19 cellular contexts compared by ENCODE assay signal in the genomic region with DNA sequence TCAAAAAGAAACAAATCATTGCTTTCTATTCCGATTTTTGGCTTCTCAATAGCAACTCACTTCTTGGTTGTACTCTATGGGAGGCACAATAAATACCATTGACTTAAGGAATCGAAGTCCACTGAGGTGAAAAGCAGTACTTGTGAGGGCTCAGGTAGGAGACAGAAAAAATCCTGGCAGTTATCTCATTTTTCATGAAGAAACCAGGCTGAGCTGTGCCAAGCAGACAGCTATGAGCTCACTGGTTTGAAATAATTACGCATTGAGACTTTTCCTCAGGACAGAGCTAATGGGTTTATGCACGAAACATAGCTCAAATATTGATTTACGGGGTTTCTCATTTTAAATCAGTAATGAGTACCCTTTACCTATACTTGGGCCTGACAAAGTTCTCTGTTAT. TPM values are rescaled to one million over a fixed set of nuclear protein-coding genes. Genes with fewer than 3 reads are reported as not detected.
DNase-seq lines count a peak whose midpoint lies in the region; ATAC-seq and TF ChIP-seq lines count a peak whose summit lies in the region.
"Had no signal": no experiment of that assay in that cellular context is flagged by ENCODE, and none has a peak within 500 bp of the region (broad histone marks: within the 10 kb centered on the region; RNA-seq: fewer than 3 reads in every experiment).

No MANE protein-coding gene starts in this region.

- H3K27ac Mint-ChIP-seq in activated T-cell treated with anti-CD3 and anti-CD28 coated beads, Interleukin-2, amount 50 U/mL, for 72 hours, result no peak overlapping the region
- H3K27ac Mint-ChIP-seq: CD8-positive, alpha-beta T cell; GM23338 had no signal

- no peaks in the 10 kb centered on the region for H3K79me2 ChIP-seq in trophoblast cell (ENCODE audit: control insufficient read depth, insufficient read depth, low read length, poor library complexity)

- H3K4me3 Mint-ChIP-seq in activated T-cell treated with anti-CD3 and anti-CD28 coated beads, Interleukin-2, amount 50 U/mL, for 72 hours, result no peak overlapping the region
- H3K4me3 Mint-ChIP-seq: CD8-positive, alpha-beta T cell; GM23338 had no signal

- DNase-seq in heart left ventricle (no peak), left ventricle myocardium superior (no peak), dorsolateral prefrontal cortex (no peak), midbrain (lab: John Stamatoyannopoulos, UW) (peak; percentile 72), trophoblast cell (no peak), NCI-H345 (lab: John Stamatoyannopoulos, UW) (no peak)
- no peak for DNase-seq in activated T-cell treated with anti-CD3 and anti-CD28 coated beads, Interleukin-2, amount 50 U/mL, for 72 hours
- DNase-seq: CD8-positive, alpha-beta T cell; DMS79 treated with DMSO at 0.1 percent for 48 hours; KG1; NCI-H1436 treated with DMSO at 0.1 percent for 48 hours; NCI-H2029 treated with DMSO at 0.1 percent for 48 hours; NCI-H2171 treated with DMSO at 0.1 percent for 48 hours; NCI-H510A treated with DMSO at 0.1 percent for 48 hours; SHP77 treated with DMSO at 0.1 percent for 48 hours had no signal

- H2BK120ac ChIP-seq in trophoblast cell (ENCODE audit: insufficient read depth, low read length, poor library complexity), result no peak overlapping the region

- H3K18ac ChIP-seq in trophoblast cell (ENCODE audit: low read length), result no peak overlapping the region

- no peak overlapping the region for H3K4me2 ChIP-seq in trophoblast cell (ENCODE audit: low read length)
- H3K4me2 ChIP-seq: BLaER1, GM23338 had no signal

- ATAC-seq in heart left ventricle (peak in 1 of 4 donors; percentile 21), left ventricle myocardium superior (no peak)
- ATAC-seq in activated T-cell treated with anti-CD3 and anti-CD28 coated beads, Interleukin-2, amount 50 U/mL, for 72 hours (replicated peaks in 1 of 2), result no peak
- ATAC-seq: CD8-positive, alpha-beta T cell; GM23338; Panc1 had no signal

- H3K23ac ChIP-seq in trophoblast cell (ENCODE audit: low read length), result no peak overlapping the region

- H3K4me3 ChIP-seq in heart left ventricle, result peak overlapping the region in 3 of 12 donors; percentile 0 to 31 (median 6)
- peak overlapping the region in 50 of 59 donors; percentile 2 to 52 (median 22) for H3K4me3 ChIP-seq in dorsolateral prefrontal cortex
- no peak overlapping the region for H3K4me3 ChIP-seq in trophoblast cell (ENCODE audit: low read depth, low read length)
- H3K4me3 ChIP-seq: BLaER1, GM23338 had no signal

- H3K36me3 ChIP-seq in heart left ventricle (no peaks in the 10 kb centered on the region), trophoblast cell (ENCODE audit: control insufficient read depth in 1 of 2, insufficient read depth in 2 of 2, low read length in 2 of 2) (no peaks in the 10 kb centered on the region)
- H3K36me3 ChIP-seq: BLaER1 had no signal

- no peak overlapping the region for H4K91ac ChIP-seq in trophoblast cell (ENCODE audit: low read depth, low read length)

- H3K9me3 ChIP-seq in heart left ventricle, result no peaks in the 10 kb centered on the region
- no peaks in the 10 kb centered on the region for H3K9me3 ChIP-seq in trophoblast cell (ENCODE audit: insufficient read depth, low read depth, low read length)
- H3K9me3 ChIP-seq: BLaER1 had no signal

- H3K9ac ChIP-seq in trophoblast cell (ENCODE audit: low read length), result no peak overlapping the region
- H3K9ac ChIP-seq: BLaER1 had no signal

- H3K4me1 ChIP-seq in heart left ventricle (peaks cover 0 to 50% (median 16%) of the 10 kb centered on the region in 12 donors), trophoblast cell (ENCODE audit: control insufficient read depth in 1 of 2, insufficient read depth in 2 of 2, low read length in 2 of 2) (no peaks in the 10 kb centered on the region)
- H3K4me1 ChIP-seq: BLaER1 had no signal

- no peak overlapping the region for H4K12ac ChIP-seq in trophoblast cell (ENCODE audit: low read depth, low read length)

- no peaks in the 10 kb centered on the region for H3K9me3 Mint-ChIP-seq in activated T-cell treated with anti-CD3 and anti-CD28 coated beads, Interleukin-2, amount 50 U/mL, for 72 hours
- H3K9me3 Mint-ChIP-seq: CD8-positive, alpha-beta T cell; GM23338 had no signal

- H2BK12ac ChIP-seq in trophoblast cell (ENCODE audit: low read length), result no peak overlapping the region

- WGBS in heart left ventricle, 4 donors, result 76 to 88% (median 80%) methylated on average over 5 of the region's 5 CpGs
- no CpG with 5 or more reads among the region's 5 CpGs for WGBS in trophoblast cell (ENCODE audit: extremely low coverage, insufficient coverage, insufficient read length)

- H3K27me3 Mint-ChIP-seq in activated T-cell treated with anti-CD3 and anti-CD28 coated beads, Interleukin-2, amount 50 U/mL, for 72 hours (ENCODE audit: low read depth), result peaks cover 35% of the 10 kb centered on the region

- H3K14ac ChIP-seq in trophoblast cell (ENCODE audit: low read length), result no peak overlapping the region

- no peak overlapping the region for H2AFZ ChIP-seq in trophoblast cell (ENCODE audit: insufficient read depth, low read length, poor library complexity)
- H2AFZ ChIP-seq: GM23338 had no signal

- H3K4me1 Mint-ChIP-seq in activated T-cell treated with anti-CD3 and anti-CD28 coated beads, Interleukin-2, amount 50 U/mL, for 72 hours (ENCODE audit: low read depth), result no peaks in the 10 kb centered on the region

- H3K4ac ChIP-seq in trophoblast cell (ENCODE audit: low read depth, low read length), result no peak overlapping the region

- intact Hi-C loops in heart left ventricle (cut with DNase I) (no loop called here), left ventricle myocardium superior (cut with micrococcal nuclease) (no loop called here), dorsolateral prefrontal cortex (cut with DNase I) (no loop called here)

- H4K8ac ChIP-seq in trophoblast cell (ENCODE audit: low read depth, low read length), result no peak overlapping the region

- no peak overlapping the region for H2BK5ac ChIP-seq in trophoblast cell (ENCODE audit: low read depth, low read length, poor library complexity)

- no peak for TF ChIP-seq CTCF in heart left ventricle (IDR thresholded peaks at IDR 0.05)
- TF ChIP-seq CTCF in dorsolateral prefrontal cortex (IDR thresholded peaks at IDR 0.05 in 54 of 56, conservative IDR thresholded peaks at IDR 0.05 in 2 of 56; ENCODE audit: low read depth in 1 of 56, partially characterized antibody in 56 of 56), result peak in 1 of 56 donors; percentile 3

- no peaks in the 10 kb centered on the region for H3K79me1 ChIP-seq in trophoblast cell (ENCODE audit: low read length)

- peak overlapping the region in 9 of 12 donors; percentile 3 to 65 (median 46) for H3K27ac ChIP-seq in heart left ventricle
- H3K27ac ChIP-seq in dorsolateral prefrontal cortex, result peak overlapping the region; percentile 7 to 100 (median 93)
- peak overlapping the region; percentile 83 for H3K27ac ChIP-seq in temporal lobe (ENCODE audit: low read depth, low read length)
- no peak overlapping the region for H3K27ac ChIP-seq in trophoblast cell (ENCODE audit: low read depth, low read length)
- H3K27ac ChIP-seq: BLaER1 had no signal

- TF ChIP-seq POLR2A in heart left ventricle (IDR thresholded peaks at IDR 0.05), result no peak

- H2AK5ac ChIP-seq in trophoblast cell (ENCODE audit: low read length), result no peak overlapping the region

- H3K36me3 Mint-ChIP-seq in activated T-cell treated with anti-CD3 and anti-CD28 coated beads, Interleukin-2, amount 50 U/mL, for 72 hours (ENCODE audit: insufficient read depth in 2 of 2), result no peaks in the 10 kb centered on the region
- H3K36me3 Mint-ChIP-seq: CD8-positive, alpha-beta T cell had no signal

- H3K27me3 ChIP-seq in heart left ventricle (no peaks in the 10 kb centered on the region), dorsolateral prefrontal cortex (no peaks in the 10 kb centered on the region), trophoblast cell (ENCODE audit: insufficient read depth, low read length) (no peaks in the 10 kb centered on the region)
- H3K27me3 ChIP-seq: BLaER1 had no signal

RNA-seq across cellular contexts. Expression of a gene that starts 18.5 kb away (rescaled TPM):
- total RNA-seq in heart left ventricle (10 to 100 TPM in 1 of 9 donors, 1 to 10 TPM in 8; 3.1 to 10.3 (median 5.3) TPM), left ventricle myocardium superior (5.4 TPM), dorsolateral prefrontal cortex (10 to 100 TPM; 33.1 to 91.2 (median 49.7) TPM), temporal lobe (16.7 TPM)
- 1 to 10 TPM; 1.2 to 1.4 TPM for polyA plus RNA-seq in heart left ventricle
- polyA plus RNA-seq in trophoblast cell (2013), result 0.45 and 0.49 TPM in 2 replicates
- total RNA-seq in activated T-cell treated with anti-CD3 and anti-CD28 coated beads, Interleukin-2, amount 50 U/mL, for 72 hours, result 10 to 100 TPM in 1 of 2 donors, 1 to 10 TPM in 1; 7.6 to 10.7 TPM

RNA-seq across cellular contexts. Expression of a gene that starts 32.5 kb away (rescaled TPM):
- total RNA-seq in heart left ventricle (10 to 100 TPM; 23.5 to 32.3 (median 26.4) TPM), left ventricle myocardium superior (27.2 TPM), dorsolateral prefrontal cortex (10 to 100 TPM; 22.0 to 71.3 (median 38.2) TPM), temporal lobe (21.1 TPM)
- polyA plus RNA-seq in heart left ventricle, result 10 to 100 TPM; 24.5 to 27.3 TPM
- 23.5 and 24.0 TPM in 2 replicates for polyA plus RNA-seq in trophoblast cell (2013)
- total RNA-seq in activated T-cell treated with anti-CD3 and anti-CD28 coated beads, Interleukin-2, amount 50 U/mL, for 72 hours, result 10 to 100 TPM; 74.2 to 82.3 TPM
